Comparison of ENCODE assay signal across 8 cellular contexts in the genomic region with DNA sequence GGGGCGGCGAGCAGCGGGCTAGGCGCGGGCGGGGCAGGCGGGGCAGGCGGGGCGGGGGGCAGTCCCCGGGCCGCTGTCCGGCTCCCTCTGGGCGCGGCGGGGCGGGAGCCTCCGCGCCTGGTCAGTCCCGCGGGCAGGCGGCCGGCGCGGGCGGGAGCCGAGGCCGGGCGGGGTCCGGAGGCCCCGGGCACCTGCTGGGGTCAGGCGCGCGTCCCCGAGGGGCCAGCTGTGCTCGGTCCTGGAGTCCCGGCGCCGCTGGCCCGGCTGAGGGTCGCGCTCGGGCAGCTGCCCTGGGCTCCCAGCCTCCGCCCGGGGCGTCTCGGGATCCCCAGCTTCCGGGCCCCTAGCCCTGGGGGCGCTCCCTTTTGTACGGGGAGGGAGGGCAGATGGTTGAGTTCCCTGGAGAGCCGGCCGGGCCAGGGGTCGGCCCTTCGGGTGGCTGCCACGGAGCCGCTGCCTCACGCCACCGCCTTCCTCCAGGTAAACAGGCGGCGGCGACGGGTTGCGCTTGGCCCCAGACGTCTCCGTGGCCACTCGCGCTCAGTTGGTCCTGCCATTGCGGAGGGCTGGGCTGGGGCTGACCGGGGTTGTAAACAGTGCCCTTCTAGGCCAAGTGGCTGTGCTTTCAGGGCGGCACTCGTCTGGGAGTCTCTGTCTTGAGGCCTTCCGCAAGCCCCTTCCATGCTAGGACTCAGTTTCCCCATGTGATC. TPM values are rescaled to one million over a fixed set of nuclear protein-coding genes. Genes with fewer than 3 reads are reported as not detected.
DNase-seq lines count a peak whose midpoint lies in the region; ATAC-seq and TF ChIP-seq lines count a peak whose summit lies in the region.

No MANE protein-coding gene starts in this region.

- peak overlapping the region; percentile 97 for H3K4me3 Mint-ChIP-seq in endothelial cell (ENCODE audit: unreplicated experiment)
- H3K4me3 Mint-ChIP-seq in naive B cell, result peak overlapping the region; percentile 81 to 95 (median 88)

- H3K4me3 ChIP-seq in BE2C (ENCODE audit: low read depth, low read length) (peak overlapping the region; percentile 82), WI38 (ENCODE audit: low read depth, low read length) (peak overlapping the region; percentile 72)

- no peak for TF ChIP-seq CTCF in BE2C (IDR thresholded peaks at IDR 0.05; ENCODE audit: low read depth, low read length)
- TF ChIP-seq CTCF in WI38 (IDR thresholded peaks at IDR 0.05; ENCODE audit: low read depth, low read length), result no peak
- no peak for TF ChIP-seq CTCF in endothelial cell (IDR thresholded peaks at IDR 0.05; ENCODE audit: unreplicated experiment)

- peak; percentile 35 for DNase-seq in BE2C
- peak; percentile 48 for DNase-seq in endothelial cell (ENCODE audit: low spot score)
- DNase-seq in naive B cell, result peak; percentile 18
- DNase-seq in NCI-H1048 (lab: John Stamatoyannopoulos, UW), result no peak
- no peak for DNase-seq in midbrain (lab: John Stamatoyannopoulos, UW)

- H3K4me1 ChIP-seq in BE2C, result no peaks in the 10 kb centered on the region

- H3K27ac Mint-ChIP-seq in endothelial cell (ENCODE audit: unreplicated experiment), result peak overlapping the region; percentile 80
- peak overlapping the region; percentile 8 to 94 (median 86) for H3K27ac Mint-ChIP-seq in naive B cell

- H3K4me1 Mint-ChIP-seq in endothelial cell (ENCODE audit: unreplicated experiment) (peaks cover 35% of the 10 kb centered on the region), naive B cell (peaks cover 23 to 42% (median 41%) of the 10 kb centered on the region in 3 donors)

- no peaks in the 10 kb centered on the region for H3K9me3 ChIP-seq in BE2C

- no peaks in the 10 kb centered on the region; the same call in 1 of the 2 replicates for H3K27me3 ChIP-seq in BE2C

- H3K36me3 ChIP-seq in BE2C, result peaks cover 3% of the 10 kb centered on the region

- H3K9me3 Mint-ChIP-seq in endothelial cell (ENCODE audit: unreplicated experiment), result no peaks in the 10 kb centered on the region
- H3K9me3 Mint-ChIP-seq in naive B cell, result no peaks in the 10 kb centered on the region

- peaks cover 2% of the 10 kb centered on the region for H3K27me3 Mint-ChIP-seq in endothelial cell (ENCODE audit: unreplicated experiment)
- peaks cover 6 to 18% (median 17%) of the 10 kb centered on the region in 3 donors for H3K27me3 Mint-ChIP-seq in naive B cell

- peak; percentile 29 for ATAC-seq in GM19395 (IDR thresholded peaks at IDR 0.05; ENCODE audit: unreplicated experiment)
- ATAC-seq in HG03432 (IDR thresholded peaks at IDR 0.05; ENCODE audit: unreplicated experiment), result peak; percentile 31
- peak; percentile 4 to 14 for ATAC-seq in naive B cell (ENCODE audit: low read depth in 2 of 2)

- peaks cover 18% of the 10 kb centered on the region for H3K36me3 Mint-ChIP-seq in endothelial cell (ENCODE audit: low read depth, unreplicated experiment)
- H3K36me3 Mint-ChIP-seq in naive B cell, result peaks cover 0 to under 1% of the 10 kb centered on the region in 2 donors

RNA-seq across cellular contexts. Expression of gene ZBTB34, which starts 0.5 kb away (rescaled TPM):
- polyA plus RNA-seq in BE2C (2012; ENCODE audit: insufficient read depth, insufficient read length, low read depth), result 4.4 TPM
- 22.9 TPM for total RNA-seq in endothelial cell (ENCODE audit: unreplicated experiment)
- 1 to 10 TPM in 5 of 6 donors, not detected in 1; 1.5 to 2.5 (median 1.7) TPM for polyA plus RNA-seq in naive B cell (ENCODE audit: low read depth in 6 of 6)

RNA-seq across cellular contexts. Expression of gene RALGPS1, which starts 53.7 kb away (rescaled TPM):
- polyA plus RNA-seq in BE2C (2012; ENCODE audit: insufficient read depth, insufficient read length, low read depth), result 9.3 TPM
- 6.4 TPM for total RNA-seq in endothelial cell (ENCODE audit: unreplicated experiment)
- polyA plus RNA-seq in naive B cell (ENCODE audit: low read depth in 6 of 6), result 1 to 10 TPM; 3.0 to 7.9 (median 5.4) TPM

RNA-seq across cellular contexts. Expression of gene ZBTB43, which starts 56.1 kb away (rescaled TPM):
- polyA plus RNA-seq in BE2C (2012; ENCODE audit: insufficient read depth, insufficient read length, low read depth), result 9.8 TPM
- total RNA-seq in endothelial cell (ENCODE audit: unreplicated experiment), result 16.7 TPM
- polyA plus RNA-seq in naive B cell (ENCODE audit: low read depth in 6 of 6), result 10 to 100 TPM in 4 of 6 donors, 1 to 10 TPM in 2; 9.8 to 15.6 (median 11.4) TPM

Comparison
In these comparisons a context has a peak if more than half of its experiments do, and no peak if none do; other contexts are left out.
1. DNase-seq: peak in BE2C (single experiment), endothelial cell (single experiment) and naive B cell (single experiment); none in NCI-H1048 (single experiment) and midbrain (single experiment).
2. Peak in every context shown above with its lines, with median percentiles within 50 percentile points of each other: ATAC-seq.